10 cellular contexts compared by ENCODE assay signal in the genomic region with DNA sequence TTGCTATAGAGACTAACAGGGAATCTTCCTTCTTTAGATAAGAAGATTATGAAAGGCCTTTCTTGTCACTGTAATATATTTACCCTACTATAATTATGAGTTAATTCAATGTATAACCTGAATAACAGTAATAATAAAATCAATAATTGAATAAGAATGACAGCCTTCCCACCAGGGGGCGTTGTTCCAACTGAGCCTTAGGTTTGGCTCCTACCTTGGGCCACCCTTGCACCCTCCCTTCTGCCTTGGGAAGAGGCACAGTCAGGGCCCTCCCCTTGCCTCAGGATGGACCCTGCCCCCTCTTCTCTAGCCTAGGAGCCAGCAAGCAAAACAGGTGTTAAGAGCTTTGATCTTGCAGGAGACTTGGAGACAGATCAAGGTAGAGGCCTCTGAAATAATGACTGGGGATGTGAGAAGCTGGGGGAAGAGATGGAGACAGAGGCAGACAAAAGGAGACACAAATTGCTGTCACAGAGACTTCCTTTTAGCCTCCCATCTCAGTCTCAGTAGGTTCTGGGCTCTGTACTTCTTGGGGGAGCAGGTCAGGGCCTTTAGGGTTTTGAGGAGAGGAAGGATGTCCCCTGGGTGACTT. TPM values are rescaled to one million over a fixed set of nuclear protein-coding genes. Genes with fewer than 3 reads are reported as not detected.
A peak's percentile ranks its signal among the peaks of the same experiment; 100 is the strongest.
DNase-seq lines count a peak whose midpoint lies in the region; ATAC-seq, FAIRE-seq and TF ChIP-seq lines count a peak whose summit lies in the region.
"Had no signal": no experiment of that assay in that cellular context is flagged by ENCODE, and none has a peak within 500 bp of the region (broad histone marks: within the 10 kb centered on the region; RNA-seq: fewer than 3 reads in every experiment).

No MANE protein-coding gene starts in this region.

- H3K4me1 ChIP-seq in suprapubic skin (no peaks in the 10 kb centered on the region), kidney (ENCODE audit: control insufficient read depth in 1 of 2, insufficient read depth in 1 of 2, low read depth in 1 of 2, low read length in 2 of 2) (no peaks in the 10 kb centered on the region)

- no peak for TF ChIP-seq POLR2A in suprapubic skin (IDR thresholded peaks at IDR 0.05)

- H3K36me3 Mint-ChIP-seq in activated CD4-positive, alpha-beta T cell treated with anti-CD3 and anti-CD28 coated beads, Interleukin-2, amount 10 ng/mL, durations not matched to agents 7 days and 5 days (ENCODE audit: low read depth), result no peaks in the 10 kb centered on the region
- H3K36me3 Mint-ChIP-seq: stimulated activated effector memory CD8-positive, alpha-beta T cell treated with anti-CD3 and anti-CD28 coated beads, Interleukin-12 subunit alpha, Interleukin-12 subunit beta, amount 100 ng/mL, for 72 hours had no signal

- intact Hi-C loops in kidney (cut with DNase I), result no loop called here

- H3K4me1 Mint-ChIP-seq in activated CD4-positive, alpha-beta T cell treated with anti-CD3 and anti-CD28 coated beads, Interleukin-2, amount 10 ng/mL, durations not matched to agents 7 days and 5 days, result no peaks in the 10 kb centered on the region
- H3K4me1 Mint-ChIP-seq: stimulated activated effector memory CD8-positive, alpha-beta T cell treated with anti-CD3 and anti-CD28 coated beads, Interleukin-12 subunit alpha, Interleukin-12 subunit beta, amount 100 ng/mL, for 72 hours had no signal

- no peak overlapping the region for H3K27ac ChIP-seq in suprapubic skin
- H3K27ac ChIP-seq in kidney (ENCODE audit: low read depth in 2 of 2, low read length in 2 of 2), result no peak overlapping the region

- H3K27ac Mint-ChIP-seq in activated CD4-positive, alpha-beta T cell treated with anti-CD3 and anti-CD28 coated beads, Interleukin-2, amount 10 ng/mL, durations not matched to agents 7 days and 5 days, result no peak overlapping the region
- H3K27ac Mint-ChIP-seq: stimulated activated effector memory CD8-positive, alpha-beta T cell treated with anti-CD3 and anti-CD28 coated beads, Interleukin-12 subunit alpha, Interleukin-12 subunit beta, amount 100 ng/mL, for 72 hours had no signal

- DNase-seq in A172 (ENCODE audit: low spot score) (peak; percentile 21), GM20000 (ENCODE audit: low spot score) (peak; percentile 13), foreskin fibroblast (peak in 1 of 2 donors; percentile 47), suprapubic skin (ENCODE audit: low spot score in 2 of 2) (no peak), kidney (no peak), NCI-H524 treated with DMSO at 0.1 percent for 48 hours (lab: John Stamatoyannopoulos, UW) (no peak)
- DNase-seq in activated CD4-positive, alpha-beta T cell treated with anti-CD3 and anti-CD28 coated beads, Interleukin-2, amount 10 ng/mL, durations not matched to agents 7 days and 5 days, result peak; percentile 32

- H3K4me3 Mint-ChIP-seq in activated CD4-positive, alpha-beta T cell treated with anti-CD3 and anti-CD28 coated beads, Interleukin-2, amount 10 ng/mL, durations not matched to agents 7 days and 5 days, result no peak overlapping the region
- H3K4me3 Mint-ChIP-seq: stimulated activated effector memory CD8-positive, alpha-beta T cell treated with anti-CD3 and anti-CD28 coated beads, Interleukin-12 subunit alpha, Interleukin-12 subunit beta, amount 100 ng/mL, for 72 hours had no signal

- TF ChIP-seq CTCF in GM20000 (IDR thresholded peaks at IDR 0.05; ENCODE audit: extremely low read depth, missing control alignments) (peak; percentile 19), foreskin fibroblast (IDR thresholded peaks at IDR 0.05; ENCODE audit: low read depth, low read length) (peak; percentile 47), suprapubic skin (IDR thresholded peaks at IDR 0.05) (peak; percentile 19 to 47), kidney (IDR thresholded peaks at IDR 0.05; ENCODE audit: borderline replicate concordance, extremely low read depth, insufficient read depth) (no peak)

- H3K36me3 ChIP-seq in suprapubic skin (no peaks in the 10 kb centered on the region), kidney (ENCODE audit: control insufficient read depth in 1 of 2, insufficient read depth in 2 of 2, low read length in 2 of 2) (no peaks in the 10 kb centered on the region)

- no peaks in the 10 kb centered on the region for H3K9me3 Mint-ChIP-seq in activated CD4-positive, alpha-beta T cell treated with anti-CD3 and anti-CD28 coated beads, Interleukin-2, amount 10 ng/mL, durations not matched to agents 7 days and 5 days
- H3K9me3 Mint-ChIP-seq: stimulated activated effector memory CD8-positive, alpha-beta T cell treated with anti-CD3 and anti-CD28 coated beads, Interleukin-12 subunit alpha, Interleukin-12 subunit beta, amount 100 ng/mL, for 72 hours had no signal

- no peak for ATAC-seq in HG03095 (IDR thresholded peaks at IDR 0.05; ENCODE audit: unreplicated experiment)
- ATAC-seq: stimulated activated effector memory CD8-positive, alpha-beta T cell treated with anti-CD3 and anti-CD28 coated beads, Interleukin-12 subunit alpha, Interleukin-12 subunit beta, amount 100 ng/mL, for 72 hours had no signal

- no peaks in the 10 kb centered on the region for H3K9me3 ChIP-seq in suprapubic skin
- no peaks in the 10 kb centered on the region for H3K9me3 ChIP-seq in kidney (ENCODE audit: control insufficient read depth in 1 of 2, low read length in 2 of 2)

- H3K27me3 Mint-ChIP-seq in activated CD4-positive, alpha-beta T cell treated with anti-CD3 and anti-CD28 coated beads, Interleukin-2, amount 10 ng/mL, durations not matched to agents 7 days and 5 days, result peaks cover 12% of the 10 kb centered on the region

- FAIRE-seq in kidney (lab: Jason Lieb, UNC), result no peak
- FAIRE-seq: colon had no signal

- H3K4me3 ChIP-seq in foreskin fibroblast (ENCODE audit: low read depth in 1 of 2, low read length in 2 of 2), result no peak overlapping the region
- no peak overlapping the region for H3K4me3 ChIP-seq in suprapubic skin
- H3K4me3 ChIP-seq in kidney (ENCODE audit: low read length in 2 of 2), result no peak overlapping the region

- CTCF ChIA-PET in activated CD4-positive, alpha-beta T cell treated with anti-CD3 and anti-CD28 coated beads, Interleukin-2, amount 10 ng/mL, durations not matched to agents 7 days and 5 days (lab: Charles Lee), result interaction anchor here (2.7 kb wide), 1 partner anchor 10 kb away, joined by 7 read pairs; no protein-coding TSS in a partner anchor

- H3K27me3 ChIP-seq in suprapubic skin, result peaks cover 17% of the 10 kb centered on the region

- 7% methylated on average over 1 of the region's 1 CpG for WGBS in suprapubic skin

- no peak for TF ChIP-seq EP300 in suprapubic skin (IDR thresholded peaks at IDR 0.05)

- H3K9ac ChIP-seq in kidney (ENCODE audit: low read length in 2 of 2), result no peak overlapping the region

- POLR2A ChIA-PET in activated CD4-positive, alpha-beta T cell treated with anti-CD3 and anti-CD28 coated beads, Interleukin-2, amount 10 ng/mL, durations not matched to agents 7 days and 5 days (lab: Charles Lee), result no interaction called here

RNA-seq across cellular contexts. Expression of a gene that starts 40.1 kb away (rescaled TPM):
- total RNA-seq in A172 (2014; rRNA removed; shearing (Covaris generic)), result not detected in 2 replicates
- not detected for total RNA-seq in activated CD4-positive, alpha-beta T cell treated with anti-CD3 and anti-CD28 coated beads, Interleukin-2, amount 10 ng/mL, durations not matched to agents 7 days and 5 days
- total RNA-seq in suprapubic skin (not detected), kidney (not detected)
- not detected for polyA plus RNA-seq in kidney (ENCODE audit: insufficient read depth, low read depth, low replicate concordance)

Comparison
In these comparisons a context has a peak if more than half of its experiments do, and no peak if none do; other contexts are left out.
1. DNase-seq: peak in A172 (single experiment), GM20000 (single experiment) and activated CD4-positive, alpha-beta T cell treated with anti-CD3 and anti-CD28 coated beads, Interleukin-2, amount 10 ng/mL, durations not matched to agents 7 days and 5 days (single experiment); none in suprapubic skin (0 of 2), kidney (single experiment) and NCI-H524 treated with DMSO at 0.1 percent for 48 hours (single experiment).